1 cellular context compared by ENCODE assay signal in the genomic region with DNA sequence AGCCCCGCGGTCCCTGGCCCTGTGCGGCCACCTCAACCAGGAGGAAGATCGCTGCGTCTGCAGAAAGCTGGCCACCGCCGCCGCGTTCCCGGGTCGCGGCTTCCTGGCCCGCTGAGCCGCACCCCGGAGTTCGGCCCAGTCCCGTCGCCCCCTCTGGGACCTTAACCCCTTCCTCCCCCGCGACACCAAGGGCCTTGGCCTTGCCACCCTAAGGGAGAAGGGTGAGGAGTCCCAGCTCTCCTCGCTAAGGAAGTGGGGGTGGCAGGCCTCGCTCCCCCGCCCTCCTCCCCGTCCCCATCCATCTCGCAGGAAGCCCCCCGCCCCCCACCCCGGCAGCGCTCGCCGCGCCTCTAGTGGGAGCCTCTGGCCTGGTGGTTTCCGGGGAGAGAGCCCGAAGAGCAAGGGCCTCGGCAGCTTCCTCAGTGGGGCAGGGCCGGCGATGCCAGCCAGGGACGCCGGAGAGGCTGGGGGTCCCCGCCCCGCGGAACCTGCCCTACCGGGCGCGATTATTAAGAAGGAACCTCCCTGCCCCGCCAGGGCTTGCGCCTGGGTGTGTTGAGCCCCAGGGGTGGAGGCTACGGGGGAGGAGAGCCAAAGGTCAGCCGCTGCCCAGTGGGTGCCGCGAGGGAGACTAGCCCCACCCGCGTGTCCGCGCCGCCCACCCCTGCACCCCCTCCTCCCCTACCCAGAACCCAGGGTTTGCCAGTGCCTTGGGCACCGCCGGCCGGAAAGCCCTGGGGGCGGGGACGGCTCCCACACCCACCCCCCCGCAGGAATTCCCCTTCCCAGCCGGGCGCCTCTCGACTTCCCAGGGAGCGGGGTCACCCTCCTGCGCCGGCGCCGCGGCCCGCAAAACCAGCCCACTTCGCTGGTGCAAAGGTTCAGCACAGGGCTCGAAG.
TF ChIP-seq lines count a peak whose summit lies in the region.

No MANE protein-coding gene starts in this region.

TF ChIP-seq in H1, 55 proteins besides CTCF, POLR2A, EP300 and RAD21:
- TF ChIP-seq TBP (IDR thresholded peaks at IDR 0.05; ENCODE audit: low read depth, low read length) = no peak
- TF ChIP-seq SUZ12 (IDR thresholded peaks at IDR 0.05; ENCODE audit: low read length) = peak; percentile 58; the same call in 1 of the 2 replicates
- TF ChIP-seq RNF2 (IDR thresholded peaks at IDR 0.05; ENCODE audit: borderline replicate concordance, low read depth, low read length, missing control alignments, poor library complexity, severe bottlenecking) = peak; percentile 21
- no peak for TF ChIP-seq NRF1 (IDR thresholded peaks at IDR 0.05; ENCODE audit: low read depth, low read length)
- TF ChIP-seq TEAD4 (IDR thresholded peaks at IDR 0.05; ENCODE audit: low read depth, low read length) = peak; percentile 88
- TF ChIP-seq EZH2 (IDR thresholded peaks at IDR 0.05; ENCODE audit: low read depth, low read length, severe bottlenecking) = peak; percentile 40
- TF ChIP-seq CBX5 (IDR thresholded peaks at IDR 0.05; ENCODE audit: low read depth, low read length) = no peak
- 0 out of 2 replicates have a peak, but pooled peaks have one; percentile 6 for TF ChIP-seq CBX8 (IDR thresholded peaks at IDR 0.05; ENCODE audit: borderline replicate concordance, low read depth, low read length)
- TF ChIP-seq HDAC2 (IDR thresholded peaks at IDR 0.05; ENCODE audit: borderline replicate concordance in 1 of 2, low read depth in 2 of 2, low read length in 2 of 2) = 0 out of 4 replicates have a peak, but pooled peaks of 1 of the 2 experiments have one; percentile 36
